ENCODE assay signal across 8 cellular contexts in genomic region chr5:472656-473343, GRCh38. TPM values are rescaled to one million over a fixed set of nuclear protein-coding genes. Genes with fewer than 3 reads are reported as not detected.
A peak's percentile ranks its signal among the peaks of the same experiment; 100 is the strongest.
DNase-seq lines count a peak whose midpoint lies in the region; ATAC-seq, FAIRE-seq and TF ChIP-seq lines count a peak whose summit lies in the region.

No MANE protein-coding gene starts in this region.

- DNase-seq in GM19239 (ENCODE audit: insufficient read length, low spot score) (peak; percentile 99), NCI-H526 (lab: John Stamatoyannopoulos, UW) (peak; percentile 25 to 96), dermis microvascular lymphatic vessel endothelial cell (ENCODE audit: low read depth in 2 of 2) (peak; percentile 53 to 87), right lobe of liver (peak; percentile 91 to 92 (median 91))
- DNase-seq in activated CD4-positive, alpha-beta T cell treated with anti-CD3 and anti-CD28 coated beads, Interleukin-2, amount 50 U/mL, for 4 hours, result peak; percentile 84 to 86
- peak; percentile 89 for DNase-seq in stimulated activated CD4-positive, alpha-beta T cell treated with anti-CD3 and anti-CD28 coated beads, Interleukin-4, amount 100 ng/mL, for 24 hours

- WGBS in right lobe of liver (ENCODE audit: insufficient coverage, low coverage, low lambda C conversion rate, missing lambda C conversion rate), result 0% methylated on average over 9 of the region's 106 CpGs

- H3K36me3 ChIP-seq in BLaER1 (peaks cover 30% of the 10 kb centered on the region), right lobe of liver (no peaks in the 10 kb centered on the region)

- H3K27ac ChIP-seq in BLaER1, result peak overlapping the region; percentile 97
- H3K27ac ChIP-seq in right lobe of liver, result peak overlapping the region; percentile 62 to 68 (median 66)

- no peak for TF ChIP-seq CTCF in right lobe of liver (IDR thresholded peaks at IDR 0.05)

- peak overlapping the region; percentile 95 for H3K9ac ChIP-seq in BLaER1

- H3K4me2 ChIP-seq in BLaER1, result peak overlapping the region; percentile 100

- FAIRE-seq in GM19239 (lab: Jason Lieb, UNC), result peak; percentile 70

- ATAC-seq in HG03439 (IDR thresholded peaks at IDR 0.05; ENCODE audit: unreplicated experiment) (peak; percentile 73), right lobe of liver (peak; percentile 80 to 91 (median 82))

- intact Hi-C loops in right lobe of liver (cut with DNase I), result no loop called here

- peak overlapping the region; percentile 84 for H3K4me3 ChIP-seq in BLaER1
- H3K4me3 ChIP-seq in right lobe of liver, result peak overlapping the region; percentile 79 to 89 (median 83)

- H3K4me1 ChIP-seq in BLaER1 (peaks cover 62% of the 10 kb centered on the region), right lobe of liver (peaks cover 0 to 17% (median 2%) of the 10 kb centered on the region in 4 donors)

- peaks cover 72% of the 10 kb centered on the region for H4K20me1 ChIP-seq in BLaER1

- H3K27me3 ChIP-seq in BLaER1 (peaks cover 44% of the 10 kb centered on the region), right lobe of liver (no peaks in the 10 kb centered on the region)

- H3K9me3 ChIP-seq in BLaER1 (no peaks in the 10 kb centered on the region), right lobe of liver (no peaks in the 10 kb centered on the region)

- peak; percentile 52 for TF ChIP-seq POLR2A in right lobe of liver (IDR thresholded peaks at IDR 0.05)

RNA-seq across cellular contexts. Expression of gene EXOC3, which starts 29.8 kb away (rescaled TPM):
- total RNA-seq in dermis microvascular lymphatic vessel endothelial cell (28.6 and 42.9 TPM in 2 replicates), right lobe of liver (10 to 100 TPM; 14.6 to 24.3 (median 20.0) TPM)

RNA-seq across cellular contexts. Expression of gene SLC9A3, which starts 51.4 kb away (rescaled TPM):
- total RNA-seq in dermis microvascular lymphatic vessel endothelial cell (0.51 and 1.4 TPM in 2 replicates), right lobe of liver (1 to 10 TPM in 2 of 6 experiments, under 1 TPM in 4; 0.32 to 1.8 (median 0.46) TPM)

Comparison
In these comparisons a context has a peak if more than half of its experiments do, and no peak if none do; other contexts are left out.
1. Peak in every context shown above with its lines: DNase-seq, ATAC-seq, H3K4me3 ChIP-seq and H3K27ac ChIP-seq.